In genomic region chr1:152026895-152027294, GRCh38 we compare ENCODE assay signal across 17 cellular contexts.
"Had no signal": no experiment of that assay in that cellular context is flagged by ENCODE, and none has a peak within 500 bp of the region (broad histone marks: within the 10 kb centered on the region; RNA-seq: fewer than 3 reads in every experiment).

No MANE protein-coding gene starts in this region.

- H3K9me3 ChIP-seq: esophagus squamous epithelium, mucosa of descending colon, right atrium auricular region, tibial artery, vagina had no signal

- DNase-seq: activated CD4-positive, alpha-beta T cell treated with anti-CD3 and anti-CD28 coated beads, Interleukin-2, amount 50 U/mL, for 1 hour; activated effector memory CD4-positive, alpha-beta T cell treated with anti-CD3 and anti-CD28 coated beads, Interleukin-2, amount 50 U/mL, for 16 hours; activated naive CD8-positive, alpha-beta T cell treated with anti-CD3 and anti-CD28 coated beads for 36 hours; activated T-cell treated with anti-CD3 and anti-CD28 coated beads, Interleukin-2, amount 50 U/mL, for 24 hours; anterior cingulate cortex; esophagus squamous epithelium; hypothalamus; left colon; mucosa of descending colon; naive thymus-derived CD8-positive, alpha-beta T cell; nucleus accumbens; small intestine; T-helper 2 cell; tibial artery had no signal

- H3K4me3 ChIP-seq: esophagus squamous epithelium, mucosa of descending colon, right atrium auricular region, tibial artery, vagina had no signal

- H3K4me3 Mint-ChIP-seq: activated naive CD8-positive, alpha-beta T cell treated with anti-CD3 and anti-CD28 coated beads for 36 hours; activated T-cell treated with anti-CD3 and anti-CD28 coated beads, Interleukin-2, amount 50 U/mL, for 24 hours; naive thymus-derived CD8-positive, alpha-beta T cell; stimulated activated effector memory CD8-positive, alpha-beta T cell treated with anti-CD3 and anti-CD28 coated beads, Interleukin-12 subunit alpha, Interleukin-12 subunit beta, amount 100 ng/mL, for 72 hours had no signal

- H3K27ac Mint-ChIP-seq: activated naive CD8-positive, alpha-beta T cell treated with anti-CD3 and anti-CD28 coated beads for 36 hours; activated T-cell treated with anti-CD3 and anti-CD28 coated beads, Interleukin-2, amount 50 U/mL, for 24 hours had no signal

- H3K27me3 Mint-ChIP-seq: activated naive CD8-positive, alpha-beta T cell treated with anti-CD3 and anti-CD28 coated beads for 36 hours; activated T-cell treated with anti-CD3 and anti-CD28 coated beads, Interleukin-2, amount 50 U/mL, for 24 hours had no signal

- H3K27ac ChIP-seq: esophagus squamous epithelium, right atrium auricular region, tibial artery, vagina had no signal

- ATAC-seq: left colon; mucosa of descending colon; naive thymus-derived CD8-positive, alpha-beta T cell; stimulated activated effector memory CD8-positive, alpha-beta T cell treated with anti-CD3 and anti-CD28 coated beads, Interleukin-12 subunit alpha, Interleukin-12 subunit beta, amount 100 ng/mL, for 72 hours had no signal

- H3K27me3 ChIP-seq: esophagus squamous epithelium, right atrium auricular region, vagina had no signal

- H3K4me1 ChIP-seq: right atrium auricular region, tibial artery, vagina had no signal

- H3K9me3 Mint-ChIP-seq: activated T-cell treated with anti-CD3 and anti-CD28 coated beads, Interleukin-2, amount 50 U/mL, for 24 hours; stimulated activated effector memory CD8-positive, alpha-beta T cell treated with anti-CD3 and anti-CD28 coated beads, Interleukin-12 subunit alpha, Interleukin-12 subunit beta, amount 100 ng/mL, for 72 hours had no signal
